ENCODE assay signal across 8 cellular contexts in the genomic region with DNA sequence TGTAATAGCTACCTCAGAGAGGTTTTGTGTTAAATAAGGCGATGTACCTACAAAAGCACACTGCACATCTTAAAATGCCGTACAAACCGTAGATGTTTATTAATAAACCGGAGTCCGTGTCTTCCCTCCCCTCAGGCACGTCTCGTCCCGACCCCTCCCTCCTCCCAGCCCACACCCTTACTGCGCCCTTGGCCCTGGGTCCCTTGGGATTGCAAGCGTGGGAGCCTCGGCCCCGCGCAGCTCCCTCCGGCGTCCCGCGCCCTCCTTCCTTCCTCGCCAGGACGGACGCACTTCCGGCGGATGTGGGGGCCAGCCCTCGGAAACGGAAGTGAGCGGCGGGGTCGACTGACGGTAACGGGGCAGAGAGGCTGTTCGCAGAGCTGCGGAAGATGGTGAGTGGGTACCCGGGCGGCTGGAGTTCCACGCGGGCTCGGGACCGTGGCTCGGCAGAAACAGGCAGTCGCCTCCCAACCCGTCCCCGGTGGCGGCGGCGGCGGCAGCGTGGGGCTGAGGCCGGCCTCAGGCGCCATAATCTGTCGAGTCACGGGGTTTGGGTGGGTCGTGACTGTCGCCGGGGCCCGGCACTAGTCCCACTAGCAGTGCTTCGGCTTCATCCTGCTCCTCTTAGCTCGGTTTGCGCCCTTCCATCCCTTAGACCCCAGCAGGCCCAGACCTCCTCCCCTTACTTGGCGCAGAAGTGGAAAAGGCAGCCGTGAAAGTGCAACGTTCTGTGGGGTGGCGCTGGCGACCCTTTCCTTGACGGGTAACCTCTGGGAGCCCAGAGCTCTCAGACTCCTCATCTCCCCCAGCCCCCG. TPM values are rescaled to one million over a fixed set of nuclear protein-coding genes. Genes with fewer than 3 reads are reported as not detected.
DNase-seq lines count a peak whose midpoint lies in the region; ATAC-seq and TF ChIP-seq lines count a peak whose summit lies in the region.

A gene with protein sequence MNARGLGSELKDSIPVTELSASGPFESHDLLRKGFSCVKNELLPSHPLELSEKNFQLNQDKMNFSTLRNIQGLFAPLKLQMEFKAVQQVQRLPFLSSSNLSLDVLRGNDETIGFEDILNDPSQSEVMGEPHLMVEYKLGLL (plus strand): TSS at position 335 of the 815 bp plus-strand sequence. CDS start 55 bp downstream, at position 390.

- peaks cover 23% of the 10 kb centered on the region for H3K36me3 Mint-ChIP-seq in nephron (ENCODE audit: low read depth)
- H3K36me3 Mint-ChIP-seq in stimulated activated naive CD8-positive, alpha-beta T cell treated with anti-CD3 and anti-CD28 coated beads, Interleukin-15, Interleukin-2, amounts not matched to agents 100 ng/mL and 50 ng/mL, for 24 hours (ENCODE audit: low read depth) = peaks cover 54% of the 10 kb centered on the region

- peak; percentile 82 for ATAC-seq in GM21825 (IDR thresholded peaks at IDR 0.05; ENCODE audit: unreplicated experiment)

- H3K4me1 Mint-ChIP-seq in nephron = peaks cover 54% of the 10 kb centered on the region
- H3K4me1 Mint-ChIP-seq in stimulated activated naive CD8-positive, alpha-beta T cell treated with anti-CD3 and anti-CD28 coated beads, Interleukin-15, Interleukin-2, amounts not matched to agents 100 ng/mL and 50 ng/mL, for 24 hours (ENCODE audit: low read depth) = peaks cover 56% of the 10 kb centered on the region

- no peaks in the 10 kb centered on the region for H3K27me3 Mint-ChIP-seq in nephron (ENCODE audit: low read depth)
- H3K27me3 Mint-ChIP-seq in stimulated activated naive CD8-positive, alpha-beta T cell treated with anti-CD3 and anti-CD28 coated beads, Interleukin-15, Interleukin-2, amounts not matched to agents 100 ng/mL and 50 ng/mL, for 24 hours = no peaks in the 10 kb centered on the region

- peak within 1 kb of the TSS; percentile 84 to 93 (median 87) for H3K4me3 Mint-ChIP-seq in nephron
- H3K4me3 Mint-ChIP-seq in stimulated activated naive CD8-positive, alpha-beta T cell treated with anti-CD3 and anti-CD28 coated beads, Interleukin-15, Interleukin-2, amounts not matched to agents 100 ng/mL and 50 ng/mL, for 24 hours = peak within 1 kb of the TSS; percentile 99

- peak within 1 kb of the TSS; percentile 98 for H3K4me3 ChIP-seq in fibroblast of the aortic adventitia (ENCODE audit: low read depth, low read length)

- TF ChIP-seq CTCF in fibroblast of the aortic adventitia (IDR thresholded peaks at IDR 0.05; ENCODE audit: insufficient read depth, low read length) (no peak), nephron (IDR thresholded peaks at IDR 0.05; ENCODE audit: unreplicated experiment in 3 of 3) (no peak)

- DNase-seq in EL = peak; percentile 95
- DNase-seq in Kasumi-1 (lab: John Stamatoyannopoulos, UW) = peak; percentile 34 to 49
- peak; percentile 59 for DNase-seq in SHP77 treated with DMSO at 0.1 percent for 48 hours (lab: John Stamatoyannopoulos, UW)
- peak; percentile 98 for DNase-seq in activated effector memory CD4-positive, alpha-beta T cell treated with anti-CD3 and anti-CD28 coated beads, Interleukin-2, amount 50 U/mL, for 16 hours
- peak; percentile 95 for DNase-seq in fibroblast of the aortic adventitia (ENCODE audit: low read depth)

- peak within 1 kb of the TSS; percentile 53 to 70 (median 58) for H3K27ac Mint-ChIP-seq in nephron
- H3K27ac Mint-ChIP-seq in stimulated activated naive CD8-positive, alpha-beta T cell treated with anti-CD3 and anti-CD28 coated beads, Interleukin-15, Interleukin-2, amounts not matched to agents 100 ng/mL and 50 ng/mL, for 24 hours = peak within 1 kb of the TSS; percentile 97

- H3K9me3 Mint-ChIP-seq in nephron = no peaks in the 10 kb centered on the region
- no peaks in the 10 kb centered on the region for H3K9me3 Mint-ChIP-seq in stimulated activated naive CD8-positive, alpha-beta T cell treated with anti-CD3 and anti-CD28 coated beads, Interleukin-15, Interleukin-2, amounts not matched to agents 100 ng/mL and 50 ng/mL, for 24 hours

RNA-seq across cellular contexts. Expression of the gene that starts here (rescaled TPM):
- 147 and 154 TPM in 2 replicates for total RNA-seq in fibroblast of the aortic adventitia (ENCODE audit: low replicate concordance)

Comparison
In these comparisons a context has a peak if more than half of its experiments do, and no peak if none do; other contexts are left out.
1. Peak in every context shown above with its lines: DNase-seq, ATAC-seq and H3K4me3 ChIP-seq.
2. DNase-seq: peak in every context shown above with its lines; median percentile 98 in activated effector memory CD4-positive, alpha-beta T cell treated with anti-CD3 and anti-CD28 coated beads, Interleukin-2, amount 50 U/mL, for 16 hours; 95 in EL; 95 in fibroblast of the aortic adventitia; 59 in SHP77 treated with DMSO at 0.1 percent for 48 hours; 42 in Kasumi-1.